ENCODE assay signal across 8 cellular contexts in genomic region chr11:65637794-65638317, GRCh38. TPM values are rescaled to one million over a fixed set of nuclear protein-coding genes. Genes with fewer than 3 reads are reported as not detected.
DNase-seq lines count a peak whose midpoint lies in the region; ATAC-seq and TF ChIP-seq lines count a peak whose summit lies in the region.

SIPA1 (plus strand) TSS chr11:65638101; CDS start chr11:65640922, 2,821 bp downstream.

- H3K4me3 ChIP-seq in AG09309 (ENCODE audit: control insufficient read depth, low read depth, low read length) (peak within 1 kb of the TSS; percentile 81), fibroblast of lung (replicated peaks in 1 of 4; ENCODE audit: control extremely low read depth in 1 of 4, insufficient read depth in 1 of 4, low read depth in 3 of 4, low read length in 4 of 4) (peak within 1 kb of the TSS; percentile 59 to 78 (median 67))

- peaks cover 73% of the 10 kb centered on the region for H3K36me3 Mint-ChIP-seq in activated T-helper 17 cell treated with anti-CD3 and anti-CD28 coated beads, Interleukin-2, amount 50 U/mL, for 72 hours (ENCODE audit: low read depth)
- H3K36me3 Mint-ChIP-seq in naive B cell = no peaks in the 10 kb centered on the region
- H3K36me3 Mint-ChIP-seq in stimulated activated naive CD8-positive, alpha-beta T cell treated with anti-CD3 and anti-CD28 coated beads, Interleukin-15, Interleukin-2, amounts not matched to agents 100 ng/mL and 50 ng/mL, for 24 hours (ENCODE audit: low read depth) = peaks cover 14% of the 10 kb centered on the region

- H3K4me1 Mint-ChIP-seq in activated T-helper 17 cell treated with anti-CD3 and anti-CD28 coated beads, Interleukin-2, amount 50 U/mL, for 72 hours = no peaks in the 10 kb centered on the region
- peaks cover 39 to 56% (median 46%) of the 10 kb centered on the region in 3 donors for H3K4me1 Mint-ChIP-seq in naive B cell
- H3K4me1 Mint-ChIP-seq in stimulated activated naive CD8-positive, alpha-beta T cell treated with anti-CD3 and anti-CD28 coated beads, Interleukin-15, Interleukin-2, amounts not matched to agents 100 ng/mL and 50 ng/mL, for 24 hours (ENCODE audit: low read depth) = peaks cover 45% of the 10 kb centered on the region

- peak within 1 kb of the TSS; percentile 56 for H3K9ac ChIP-seq in fibroblast of lung (ENCODE audit: insufficient read depth, low read length)

- H3K4me1 ChIP-seq in fibroblast of lung (ENCODE audit: control insufficient read depth, extremely low read depth, insufficient read depth, low read length) = peaks cover 19% of the 10 kb centered on the region

- H2AFZ ChIP-seq in fibroblast of lung (ENCODE audit: low read length) = peak within 1 kb of the TSS; percentile 29

- peak within 1 kb of the TSS; percentile 81 for H3K27ac ChIP-seq in fibroblast of lung (ENCODE audit: insufficient read depth, low read length)

- no peaks in the 10 kb centered on the region for H4K20me1 ChIP-seq in fibroblast of lung (ENCODE audit: control insufficient read depth, extremely low read depth, insufficient read depth, low read length)

- no peaks in the 10 kb centered on the region for H3K27me3 ChIP-seq in fibroblast of lung (ENCODE audit: control insufficient read depth, insufficient read depth, low read length)

- peak; percentile 37 for ATAC-seq in GM18867 (IDR thresholded peaks at IDR 0.05; ENCODE audit: unreplicated experiment)
- peak; percentile 36 for ATAC-seq in HG03460 (IDR thresholded peaks at IDR 0.05; ENCODE audit: unreplicated experiment)
- peak; percentile 76 for ATAC-seq in activated T-helper 17 cell treated with anti-CD3 and anti-CD28 coated beads, Interleukin-2, amount 50 U/mL, for 72 hours (replicated peaks)
- peak; percentile 15 to 27 for ATAC-seq in naive B cell (ENCODE audit: low read depth in 2 of 2)

- H3K79me2 ChIP-seq in fibroblast of lung (ENCODE audit: control insufficient read depth, insufficient read depth, low read length) = peaks cover 4% of the 10 kb centered on the region

- DNase-seq in AG09309 (ENCODE audit: low read depth) (peak; percentile 56), RPMI7951 (ENCODE audit: low read depth) (peak; percentile 91), fibroblast of lung (ENCODE audit: low read depth in 2 of 2) (peak; percentile 88 to 91), naive B cell (peak; percentile 82)

- H3K27ac Mint-ChIP-seq in activated T-helper 17 cell treated with anti-CD3 and anti-CD28 coated beads, Interleukin-2, amount 50 U/mL, for 72 hours = peak within 1 kb of the TSS; percentile 91
- peak within 1 kb of the TSS; percentile 99 to 100 (median 100) for H3K27ac Mint-ChIP-seq in naive B cell
- H3K27ac Mint-ChIP-seq in stimulated activated naive CD8-positive, alpha-beta T cell treated with anti-CD3 and anti-CD28 coated beads, Interleukin-15, Interleukin-2, amounts not matched to agents 100 ng/mL and 50 ng/mL, for 24 hours = peak within 1 kb of the TSS; percentile 89

- peaks cover 39% of the 10 kb centered on the region for H3K36me3 ChIP-seq in fibroblast of lung (ENCODE audit: control insufficient read depth, insufficient read depth, low read length)

- H3K4me2 ChIP-seq in fibroblast of lung (ENCODE audit: extremely low read depth, insufficient read depth, low read length) = peak within 1 kb of the TSS; percentile 96

- H3K27me3 Mint-ChIP-seq in activated T-helper 17 cell treated with anti-CD3 and anti-CD28 coated beads, Interleukin-2, amount 50 U/mL, for 72 hours = no peaks in the 10 kb centered on the region
- no peaks in the 10 kb centered on the region for H3K27me3 Mint-ChIP-seq in naive B cell
- H3K27me3 Mint-ChIP-seq in stimulated activated naive CD8-positive, alpha-beta T cell treated with anti-CD3 and anti-CD28 coated beads, Interleukin-15, Interleukin-2, amounts not matched to agents 100 ng/mL and 50 ng/mL, for 24 hours = no peaks in the 10 kb centered on the region

- peak; percentile 66 for TF ChIP-seq CTCF in AG09309 (IDR thresholded peaks at IDR 0.05; ENCODE audit: control insufficient read depth, insufficient read depth, low read depth, low read length, missing control alignments)
- peak; percentile 36 to 60 for TF ChIP-seq CTCF in fibroblast of lung (conservative IDR thresholded peaks at IDR 0.05 in 1 of 2, IDR thresholded peaks at IDR 0.05 in 1 of 2; ENCODE audit: low read depth in 1 of 2, low read length in 2 of 2)

- H3K9me3 Mint-ChIP-seq in activated T-helper 17 cell treated with anti-CD3 and anti-CD28 coated beads, Interleukin-2, amount 50 U/mL, for 72 hours = no peaks in the 10 kb centered on the region
- no peaks in the 10 kb centered on the region for H3K9me3 Mint-ChIP-seq in naive B cell
- no peaks in the 10 kb centered on the region for H3K9me3 Mint-ChIP-seq in stimulated activated naive CD8-positive, alpha-beta T cell treated with anti-CD3 and anti-CD28 coated beads, Interleukin-15, Interleukin-2, amounts not matched to agents 100 ng/mL and 50 ng/mL, for 24 hours

- no peaks in the 10 kb centered on the region for H3K9me3 ChIP-seq in fibroblast of lung (ENCODE audit: control insufficient read depth, insufficient read depth, low read depth, low read length)

- peak within 1 kb of the TSS; percentile 97 for H3K4me3 Mint-ChIP-seq in activated T-helper 17 cell treated with anti-CD3 and anti-CD28 coated beads, Interleukin-2, amount 50 U/mL, for 72 hours
- H3K4me3 Mint-ChIP-seq in naive B cell = peak within 1 kb of the TSS; percentile 93 to 99 (median 98)
- H3K4me3 Mint-ChIP-seq in stimulated activated naive CD8-positive, alpha-beta T cell treated with anti-CD3 and anti-CD28 coated beads, Interleukin-15, Interleukin-2, amounts not matched to agents 100 ng/mL and 50 ng/mL, for 24 hours = peak within 1 kb of the TSS; percentile 96

RNA-seq across cellular contexts. Expression of gene SIPA1, which starts in this region (rescaled TPM):
- total RNA-seq in RPMI7951 (2014; rRNA removed; shearing (Covaris generic)) = 16.7 and 21.2 TPM in 2 replicates
- 100 to 1,000 TPM; 135 to 144 TPM for total RNA-seq in activated T-helper 17 cell treated with anti-CD3 and anti-CD28 coated beads, Interleukin-2, amount 50 U/mL, for 72 hours
- 13.6 and 32.5 TPM in 2 replicates for total RNA-seq in fibroblast of lung
- polyA plus RNA-seq in fibroblast of lung (7.8 and 15.4 TPM in 2 replicates), naive B cell (ENCODE audit: low read depth in 6 of 6) (100 to 1,000 TPM; 160 to 404 (median 207) TPM)
- 26.1 and 51.6 TPM in 2 replicates for polyA plus RNA-seq in fibroblast of lung (2012)
- 62.6 and 96.0 TPM in 2 replicates for polyA minus RNA-seq in fibroblast of lung (ENCODE audit: low replicate concordance)

Comparison
In these comparisons a context has a peak if more than half of its experiments do, and no peak if none do; other contexts are left out.
1. Peak in every context shown above with its lines: DNase-seq, ATAC-seq, H3K4me3 ChIP-seq and H3K27ac ChIP-seq.
2. ATAC-seq: peak in every context shown above with its lines; median percentile 76 in activated T-helper 17 cell treated with anti-CD3 and anti-CD28 coated beads, Interleukin-2, amount 50 U/mL, for 72 hours; 37 in GM18867; 36 in HG03460; 21 in naive B cell.